1 cellular context compared by ENCODE assay signal in the genomic region with DNA sequence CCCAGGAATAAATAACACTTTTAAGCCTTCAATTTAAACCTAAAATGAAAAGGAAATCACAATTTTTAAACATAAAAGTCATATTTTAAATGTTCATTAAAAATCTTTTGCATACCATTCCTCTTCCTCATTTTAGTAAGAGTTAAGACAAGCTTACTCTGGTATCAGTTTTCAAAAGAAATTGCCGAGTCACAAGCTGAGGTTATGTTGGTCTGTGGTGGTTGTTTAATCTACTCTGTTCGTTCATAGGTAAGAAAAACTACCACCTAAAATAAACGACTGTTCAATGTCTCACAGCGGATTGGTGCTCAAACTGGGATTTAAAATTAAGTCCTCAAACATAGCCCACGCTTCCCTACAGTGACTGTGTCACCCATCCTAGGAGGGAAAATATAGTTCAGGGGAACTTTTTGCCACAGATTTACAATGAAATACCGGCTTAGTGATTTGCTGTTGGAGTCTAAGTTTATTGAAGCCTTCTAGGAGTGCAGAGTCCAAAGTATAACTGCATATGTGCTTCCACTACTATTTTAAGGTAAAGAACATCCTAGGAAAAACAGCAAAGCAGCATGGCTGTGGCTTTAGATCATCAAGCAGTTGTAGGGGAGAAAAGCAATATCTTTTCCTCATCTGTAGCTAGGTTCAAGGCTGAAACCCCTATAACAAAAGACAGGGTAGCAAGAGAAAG.
TF ChIP-seq lines count a peak whose summit lies in the region.

No MANE protein-coding gene starts in this region.

TF ChIP-seq in GM23338, 12 proteins besides CTCF, POLR2A, EP300 and RAD21 (continued from another document):
- TF ChIP-seq ZNF462 (CRISPR knock-in tag; IDR thresholded peaks at IDR 0.05) (no peak), EZH2phosphoT487 (IDR thresholded peaks at IDR 0.05; ENCODE audit: unreplicated experiment) (no peak), JUNB (IDR thresholded peaks at IDR 0.05; ENCODE audit: unreplicated experiment) (no peak), ZNF114 (CRISPR knock-in tag; IDR thresholded peaks at IDR 0.05) (no peak), EZH2 (IDR thresholded peaks at IDR 0.05; ENCODE audit: low read depth, unreplicated experiment) (no peak), ZNF331 (CRISPR knock-in tag; IDR thresholded peaks at IDR 0.05; ENCODE audit: low read depth) (no peak), NANOG (IDR thresholded peaks at IDR 0.05; ENCODE audit: borderline replicate concordance) (no peak), ETS1 (IDR thresholded peaks at IDR 0.05) (no peak)
- TF ChIP-seq, protein P1, sequence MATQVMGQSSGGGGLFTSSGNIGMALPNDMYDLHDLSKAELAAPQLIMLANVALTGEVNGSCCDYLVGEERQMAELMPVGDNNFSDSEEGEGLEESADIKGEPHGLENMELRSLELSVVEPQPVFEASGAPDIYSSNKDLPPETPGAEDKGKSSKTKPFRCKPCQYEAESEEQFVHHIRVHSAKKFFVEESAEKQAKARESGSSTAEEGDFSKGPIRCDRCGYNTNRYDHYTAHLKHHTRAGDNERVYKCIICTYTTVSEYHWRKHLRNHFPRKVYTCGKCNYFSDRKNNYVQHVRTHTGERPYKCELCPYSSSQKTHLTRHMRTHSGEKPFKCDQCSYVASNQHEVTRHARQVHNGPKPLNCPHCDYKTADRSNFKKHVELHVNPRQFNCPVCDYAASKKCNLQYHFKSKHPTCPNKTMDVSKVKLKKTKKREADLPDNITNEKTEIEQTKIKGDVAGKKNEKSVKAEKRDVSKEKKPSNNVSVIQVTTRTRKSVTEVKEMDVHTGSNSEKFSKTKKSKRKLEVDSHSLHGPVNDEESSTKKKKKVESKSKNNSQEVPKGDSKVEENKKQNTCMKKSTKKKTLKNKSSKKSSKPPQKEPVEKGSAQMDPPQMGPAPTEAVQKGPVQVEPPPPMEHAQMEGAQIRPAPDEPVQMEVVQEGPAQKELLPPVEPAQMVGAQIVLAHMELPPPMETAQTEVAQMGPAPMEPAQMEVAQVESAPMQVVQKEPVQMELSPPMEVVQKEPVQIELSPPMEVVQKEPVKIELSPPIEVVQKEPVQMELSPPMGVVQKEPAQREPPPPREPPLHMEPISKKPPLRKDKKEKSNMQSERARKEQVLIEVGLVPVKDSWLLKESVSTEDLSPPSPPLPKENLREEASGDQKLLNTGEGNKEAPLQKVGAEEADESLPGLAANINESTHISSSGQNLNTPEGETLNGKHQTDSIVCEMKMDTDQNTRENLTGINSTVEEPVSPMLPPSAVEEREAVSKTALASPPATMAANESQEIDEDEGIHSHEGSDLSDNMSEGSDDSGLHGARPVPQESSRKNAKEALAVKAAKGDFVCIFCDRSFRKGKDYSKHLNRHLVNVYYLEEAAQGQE (IDR thresholded peaks at IDR 0.05; ENCODE audit: unreplicated experiment) = no peak
